ENCODE assay signal across 13 cellular contexts in genomic region chr5:180467028-180467427, GRCh38. TPM values are rescaled to one million over a fixed set of nuclear protein-coding genes. Genes with fewer than 3 reads are reported as not detected.
DNase-seq lines count a peak whose midpoint lies in the region; ATAC-seq and TF ChIP-seq lines count a peak whose summit lies in the region.
"Had no signal": no experiment of that assay in that cellular context is flagged by ENCODE, and none has a peak within 500 bp of the region (broad histone marks: within the 10 kb centered on the region; RNA-seq: fewer than 3 reads in every experiment).

No MANE protein-coding gene starts in this region.

- no peaks in the 10 kb centered on the region for H3K4me1 ChIP-seq in fibroblast of lung (ENCODE audit: control insufficient read depth, extremely low read depth, insufficient read depth, low read length)
- H3K4me1 ChIP-seq in testis = no peaks in the 10 kb centered on the region

- CTCF ChIA-PET in T-cell (lab: Charles Lee) = interaction anchor here in 1 of 2 donors (0.6 kb wide), 1 partner anchor 13 kb away, joined by 3 read pairs; no protein-coding TSS in a partner anchor

- intact Hi-C loops in testis (cut with DNase I; ENCODE audit: low total_unique reads) = loop anchor here (5.0 kb wide), 1 partner anchor 170 kb away; no protein-coding TSS in a partner anchor

- DNase-seq in Caki2 (ENCODE audit: low read depth) (peak; percentile 47), MG63 (peak; percentile 89), fibroblast of lung (ENCODE audit: low read depth in 2 of 2) (peak; percentile 41 to 57), myocyte (ENCODE audit: low read depth) (peak; percentile 73), testis (no peak), T-cell (no peak)
- DNase-seq: activated CD8-positive, alpha-beta memory T cell treated with anti-CD3 and anti-CD28 coated beads, Interleukin-2, amount 50 U/mL, for 48 hours; KBM-7; NCI-H2107; OCI-M1 had no signal

- H3K36me3 ChIP-seq in MG63 (no peaks in the 10 kb centered on the region), fibroblast of lung (ENCODE audit: control insufficient read depth, insufficient read depth, low read length) (no peaks in the 10 kb centered on the region), testis (ENCODE audit: low read depth, missing control alignments) (no peaks in the 10 kb centered on the region)

- peaks cover 13 to 20% of the 10 kb centered on the region in 2 donors for H3K27me3 Mint-ChIP-seq in T-cell

- no peak overlapping the region for H3K9ac ChIP-seq in fibroblast of lung (ENCODE audit: insufficient read depth, low read length)

- H2AFZ ChIP-seq in fibroblast of lung (ENCODE audit: low read length) = no peak overlapping the region

- H3K27me3 ChIP-seq in MG63 = peaks cover 5% of the 10 kb centered on the region
- H3K27me3 ChIP-seq in fibroblast of lung (ENCODE audit: control insufficient read depth, insufficient read depth, low read length) = peaks cover 2% of the 10 kb centered on the region
- no peaks in the 10 kb centered on the region for H3K27me3 ChIP-seq in testis

- H3K27ac Mint-ChIP-seq in T-cell = no peak overlapping the region

- WGBS in testis, 2 donors = 45 to 52% methylated on average over 7 of the region's 7 CpGs

- H3K4me1 Mint-ChIP-seq in T-cell = peaks cover 0 to 5% (median 0%) of the 10 kb centered on the region in 3 donors

- in situ Hi-C loops in Caki2 (cut with HindIII; ENCODE audit: low pct_unique_long_range_greater_than_20kb, low sequenced_read_pairs) = no loop called here

- POLR2A ChIA-PET in T-cell (lab: Charles Lee) = no interaction called here

- H3K9me3 ChIP-seq in MG63 = peaks cover 5% of the 10 kb centered on the region
- H3K9me3 ChIP-seq in fibroblast of lung (ENCODE audit: control insufficient read depth, insufficient read depth, low read depth, low read length) = no peaks in the 10 kb centered on the region
- H3K9me3 ChIP-seq in testis = no peaks in the 10 kb centered on the region

- no peaks in the 10 kb centered on the region for H4K20me1 ChIP-seq in fibroblast of lung (ENCODE audit: control insufficient read depth, extremely low read depth, insufficient read depth, low read length)

- H3K9me3 Mint-ChIP-seq in T-cell = no peaks in the 10 kb centered on the region

- no peak overlapping the region for H3K4me2 ChIP-seq in fibroblast of lung (ENCODE audit: extremely low read depth, insufficient read depth, low read length)

- TF ChIP-seq POLR2A in testis (IDR thresholded peaks at IDR 0.05) = no peak

- H3K4me3 ChIP-seq in MG63 (no peak overlapping the region), fibroblast of lung (replicated peaks in 1 of 4; ENCODE audit: control extremely low read depth in 1 of 4, insufficient read depth in 1 of 4, low read depth in 3 of 4, low read length in 4 of 4) (no peak overlapping the region), testis (no peak overlapping the region)

- ATAC-seq in HG02623 (IDR thresholded peaks at IDR 0.05; ENCODE audit: unreplicated experiment) (no peak), HG03196 (IDR thresholded peaks at IDR 0.05; ENCODE audit: unreplicated experiment) (no peak), T-cell (replicated peaks in 1 of 4) (no peak)

- H3K36me3 Mint-ChIP-seq in T-cell = no peaks in the 10 kb centered on the region

- no peak overlapping the region for H3K4me3 Mint-ChIP-seq in T-cell

- H3K79me2 ChIP-seq in fibroblast of lung (ENCODE audit: control insufficient read depth, insufficient read depth, low read length) = no peaks in the 10 kb centered on the region

- no peak overlapping the region for H3K27ac ChIP-seq in fibroblast of lung (ENCODE audit: insufficient read depth, low read length)
- no peak overlapping the region for H3K27ac ChIP-seq in testis
- H3K27ac ChIP-seq: C4-2B had no signal

- TF ChIP-seq CTCF in fibroblast of lung (conservative IDR thresholded peaks at IDR 0.05 in 1 of 2, IDR thresholded peaks at IDR 0.05 in 1 of 2; ENCODE audit: low read depth in 1 of 2, low read length in 2 of 2) (no peak), testis (IDR thresholded peaks at IDR 0.05) (no peak)

RNA-seq across cellular contexts. Expression of gene CNOT6, which starts 27.2 kb away (rescaled TPM):
- total RNA-seq in Caki2 (2014; rRNA removed; shearing (Covaris generic); ENCODE audit: low replicate concordance) = 5.7 and 7.6 TPM in 2 replicates
- total RNA-seq in MG63 (2014; rRNA removed; shearing (Covaris generic); ENCODE audit: low replicate concordance) = 11.4 and 12.5 TPM in 2 replicates
- total RNA-seq in fibroblast of lung (11.3 and 12.7 TPM in 2 replicates), myocyte (8.0 and 14.5 TPM in 2 replicates), testis (10 to 100 TPM; 28.9 to 29.7 TPM), T-cell (10 to 100 TPM; 25.1 to 29.9 (median 25.6) TPM)
- polyA plus RNA-seq in fibroblast of lung (19.5 and 20.0 TPM in 2 replicates), testis (ENCODE audit: insufficient read depth, low read depth, low replicate concordance) (22.1 TPM)
- 13.8 and 14.2 TPM in 2 replicates for polyA plus RNA-seq in fibroblast of lung (2012)
- polyA minus RNA-seq in fibroblast of lung (ENCODE audit: low replicate concordance) = 2.0 and 5.3 TPM in 2 replicates
- polyA plus RNA-seq in myocyte (2012) = 9.3 TPM

Comparison
In these comparisons a context has a peak if more than half of its experiments do, and no peak if none do; other contexts are left out.
1. DNase-seq: peak in Caki2 (single experiment), MG63 (single experiment), fibroblast of lung (2 of 2) and myocyte (single experiment); none in testis (single experiment) and T-cell (0 of 34).